In genomic region chr3:189941125-189941524, GRCh38 we compare ENCODE assay signal across 20 cellular contexts.
A peak's percentile ranks its signal among the peaks of the same experiment; 100 is the strongest.
DNase-seq lines count a peak whose midpoint lies in the region; ATAC-seq, FAIRE-seq and TF ChIP-seq lines count a peak whose summit lies in the region.
"Had no signal": no experiment of that assay in that cellular context is flagged by ENCODE, and none has a peak within 500 bp of the region (broad histone marks: within the 10 kb centered on the region; RNA-seq: fewer than 3 reads in every experiment).

No MANE protein-coding gene starts in this region.

- no peak for TF ChIP-seq CTCF in HCT116 (IDR thresholded peaks at IDR 0.05 in 2 of 3, conservative IDR thresholded peaks at IDR 0.05 in 1 of 3; ENCODE audit: borderline replicate concordance in 1 of 3, insufficient read depth in 1 of 3, low read depth in 2 of 3, low read length in 2 of 3)
- TF ChIP-seq CTCF in PC-9 (conservative IDR thresholded peaks at IDR 0.05) = no peak
- no peak for TF ChIP-seq CTCF in endodermal cell (conservative IDR thresholded peaks at IDR 0.05)
- TF ChIP-seq CTCF in pancreas (IDR thresholded peaks at IDR 0.05) = no peak
- TF ChIP-seq CTCF in sigmoid colon (IDR thresholded peaks at IDR 0.05) = no peak

- peaks cover 28% of the 10 kb centered on the region for H3K4me1 Mint-ChIP-seq in endodermal cell
- H3K4me1 Mint-ChIP-seq: naive B cell; stimulated activated effector memory CD8-positive, alpha-beta T cell treated with anti-CD3 and anti-CD28 coated beads, Interleukin-12 subunit alpha, Interleukin-12 subunit beta, amount 100 ng/mL, for 72 hours had no signal

- H3K9me3 ChIP-seq in HCT116 (ENCODE audit: control insufficient read depth in 1 of 2, insufficient read depth in 1 of 2, low read depth in 1 of 2, low read length in 2 of 2) (no peaks in the 10 kb centered on the region), PC-9 (ENCODE audit: insufficient read depth, low read depth) (peaks cover 52% of the 10 kb centered on the region), endodermal cell (ENCODE audit: control insufficient read depth, low read length) (no peaks in the 10 kb centered on the region), pancreas (no peaks in the 10 kb centered on the region), sigmoid colon (no peaks in the 10 kb centered on the region)
- H3K9me3 ChIP-seq: BE2C, gastrocnemius medialis, prostate gland, transverse colon had no signal

- peak overlapping the region; percentile 78 for H3K27ac Mint-ChIP-seq in endodermal cell
- H3K27ac Mint-ChIP-seq: stimulated activated effector memory CD8-positive, alpha-beta T cell treated with anti-CD3 and anti-CD28 coated beads, Interleukin-12 subunit alpha, Interleukin-12 subunit beta, amount 100 ng/mL, for 72 hours had no signal

- BruUV-seq in HCT116 (replicated peaks; lab: Mats Ljungman, UMichigan) = no TSS peak
- BruUV-seq in PC-9 (replicated peaks; lab: Mats Ljungman, UMichigan) = no TSS peak

- RAD21 ChIA-PET in HCT116 (lab: Charles Lee; ENCODE audit: low non-redundant PET in 1 of 2, low total read pairs in 2 of 2, uncharacterized antibody in 2 of 2, unreplicated experiment in 2 of 2) = no interaction called here

- DNase-seq in HCT116 (ENCODE audit: low read depth, low spot score) (no peak), PC-9 (no peak), endodermal cell (peak; percentile 65), pancreas (peak in 2 of 6 donors; percentile 20 to 35), sigmoid colon (no peak), T-helper 1 cell (no peak)
- DNase-seq: activated effector memory CD4-positive, alpha-beta T cell treated with Interleukin-2 at 50 U/mL for 16 hours; BE2C; DMS153; gastrocnemius medialis; KBM-7; naive B cell; NCI-H1048; SHP77; T-helper 2 cell; transverse colon had no signal

- H2AFZ ChIP-seq in HCT116 (ENCODE audit: low read depth, low read length, poor library complexity, severe bottlenecking) (peak overlapping the region; percentile 76), PC-9 (no peak overlapping the region)
- H2AFZ ChIP-seq: GM23248 had no signal

- CTCF ChIA-PET in HCT116 (lab: Charles Lee) = interaction anchor here (0.7 kb wide), 1 partner anchor 290 kb away, joined by 3 read pairs; no protein-coding TSS in a partner anchor
- CTCF ChIA-PET in PC-9 (lab: Charles Lee) = interaction anchor here (0.6 to 0.7 kb wide), 2 partner anchors 395 to 592 kb away, joined by 4 read pairs; no protein-coding TSS in a partner anchor

- no peaks in the 10 kb centered on the region for H3K9me3 Mint-ChIP-seq in endodermal cell
- H3K9me3 Mint-ChIP-seq: stimulated activated effector memory CD8-positive, alpha-beta T cell treated with anti-CD3 and anti-CD28 coated beads, Interleukin-12 subunit alpha, Interleukin-12 subunit beta, amount 100 ng/mL, for 72 hours had no signal

- H3K4me3 Mint-ChIP-seq in endodermal cell = no peak overlapping the region
- H3K4me3 Mint-ChIP-seq: naive B cell; stimulated activated effector memory CD8-positive, alpha-beta T cell treated with anti-CD3 and anti-CD28 coated beads, Interleukin-12 subunit alpha, Interleukin-12 subunit beta, amount 100 ng/mL, for 72 hours had no signal

- H3K27ac ChIP-seq in HCT116 (ENCODE audit: low read depth, low read length) (no peak overlapping the region), PC-9 (peak overlapping the region; percentile 93), endodermal cell (ENCODE audit: low read depth, low read length) (no peak overlapping the region), pancreas (peak overlapping the region; percentile 57 to 84 (median 74)), sigmoid colon (no peak overlapping the region)
- H3K27ac ChIP-seq: gastrocnemius medialis, prostate gland had no signal

- ATAC-seq in HCT116 (no peak), pancreas (peak; percentile 51 to 79 (median 60)), esophagus mucosa (no peak)
- ATAC-seq: gastrocnemius medialis had no signal

- TF ChIP-seq POLR2A in HCT116 (IDR thresholded peaks at IDR 0.05; ENCODE audit: borderline replicate concordance, extremely low read depth, insufficient read depth, insufficient read length) (no peak), sigmoid colon (IDR thresholded peaks at IDR 0.05) (no peak)

- H3K9me2 ChIP-seq in HCT116 (ENCODE audit: insufficient read depth) = no peaks in the 10 kb centered on the region
- H3K9me2 ChIP-seq in PC-9 (ENCODE audit: insufficient read depth) = no peaks in the 10 kb centered on the region

- H3K79me2 ChIP-seq in HCT116 (ENCODE audit: insufficient read depth, low read length) = no peaks in the 10 kb centered on the region
- no peaks in the 10 kb centered on the region for H3K79me2 ChIP-seq in PC-9 (ENCODE audit: low read depth)

- no peaks in the 10 kb centered on the region; the same call in 1 of the 2 replicates for H3K27me3 ChIP-seq in HCT116 (ENCODE audit: insufficient read depth, low read length)
- no peaks in the 10 kb centered on the region for H3K27me3 ChIP-seq in PC-9 (ENCODE audit: insufficient read depth, low read depth)
- no peaks in the 10 kb centered on the region for H3K27me3 ChIP-seq in endodermal cell (ENCODE audit: control insufficient read depth, insufficient read depth, low read length, poor library complexity, severe bottlenecking)
- H3K27me3 ChIP-seq in pancreas = no peaks in the 10 kb centered on the region
- H3K27me3 ChIP-seq in sigmoid colon = no peaks in the 10 kb centered on the region
- H3K27me3 ChIP-seq: BE2C, gastrocnemius medialis, transverse colon had no signal

- peaks cover under 1% of the 10 kb centered on the region for H3K27me3 Mint-ChIP-seq in endodermal cell (ENCODE audit: insufficient read depth)
- H3K27me3 Mint-ChIP-seq: naive B cell had no signal

- 75 to 82% methylated on average over 4 to 5 of the region's 5 CpGs for WGBS in endodermal cell (ENCODE audit: insufficient coverage in 1 of 2, insufficient read length in 1 of 2), 2 experiments
- 46 to 52% methylated on average over 5 of the region's 5 CpGs for WGBS in pancreas, 2 donors
- 32 to 72% methylated on average over 5 of the region's 5 CpGs for WGBS in sigmoid colon, 2 donors

- no peaks in the 10 kb centered on the region for H4K20me1 ChIP-seq in HCT116 (ENCODE audit: insufficient read depth)
- H4K20me1 ChIP-seq in PC-9 (ENCODE audit: insufficient read depth) = no peaks in the 10 kb centered on the region

- intact Hi-C loops in HCT116 (cut with micrococcal nuclease) = no loop called here
- intact Hi-C loops in PC-9 (cut with micrococcal nuclease; ENCODE audit: unreplicated experiment) = loop anchor here (10.0 kb wide), 1 partner anchor 986 kb away; no protein-coding TSS in a partner anchor
- intact Hi-C loops in pancreas (cut with DNase I) = no loop called here
- intact Hi-C loops in sigmoid colon (cut with DNase I) = no loop called here

- POLR2A ChIA-PET in HCT116 (lab: Charles Lee) = no interaction called here
- POLR2A ChIA-PET in PC-9 (lab: Charles Lee; ENCODE audit: unreplicated experiment) = interaction anchor here (0.6 to 0.7 kb wide), 3 partner anchors 98 to 585 kb away, joined by 3 to 5 read pairs (median 4); no protein-coding TSS in a partner anchor

- no peak for TF ChIP-seq EP300 in sigmoid colon (IDR thresholded peaks at IDR 0.05)

- H3F3A ChIP-seq in PC-9 (ENCODE audit: insufficient read depth, low read depth) = peaks cover 51% of the 10 kb centered on the region

- H3K36me3 Mint-ChIP-seq in endodermal cell (ENCODE audit: low read depth) = no peaks in the 10 kb centered on the region
- H3K36me3 Mint-ChIP-seq: naive B cell; stimulated activated effector memory CD8-positive, alpha-beta T cell treated with anti-CD3 and anti-CD28 coated beads, Interleukin-12 subunit alpha, Interleukin-12 subunit beta, amount 100 ng/mL, for 72 hours had no signal

- H3K9ac ChIP-seq in HCT116 (ENCODE audit: low read length) = no peak overlapping the region
- no peak overlapping the region for H3K9ac ChIP-seq in endodermal cell (ENCODE audit: extremely low read depth, low read length, poor library complexity, severe bottlenecking)
- H3K9ac ChIP-seq: GM23248 had no signal

- H3K4me3 ChIP-seq in HCT116 (replicated peaks in 1 of 2; ENCODE audit: low read depth in 1 of 2, low read length in 2 of 2) (no peak overlapping the region), PC-9 (no peak overlapping the region), endodermal cell (ENCODE audit: low read length) (no peak overlapping the region), pancreas (no peak overlapping the region), sigmoid colon (no peak overlapping the region)
- H3K4me3 ChIP-seq: gastrocnemius medialis, GM23248, prostate gland, transverse colon had no signal

- H3K4me1 ChIP-seq in HCT116 (ENCODE audit: control insufficient read depth in 1 of 2, insufficient read depth in 2 of 2, low read length in 2 of 2) (peaks cover 26 to 57% of the 10 kb centered on the region in 2 experiments), PC-9 (replicated peaks; ENCODE audit: insufficient read depth) (peaks cover 71% of the 10 kb centered on the region), endodermal cell (ENCODE audit: control insufficient read depth, insufficient read depth, low read length) (peaks cover 7% of the 10 kb centered on the region), pancreas (peaks cover 9 to 16% (median 12%) of the 10 kb centered on the region in 3 donors), sigmoid colon (no peaks in the 10 kb centered on the region)
- H3K4me1 ChIP-seq: BE2C, gastrocnemius medialis, prostate gland had no signal

- H3K36me3 ChIP-seq in HCT116 (ENCODE audit: control insufficient read depth in 1 of 2, insufficient read depth in 2 of 2, low read length in 2 of 2) (no peaks in the 10 kb centered on the region), PC-9 (ENCODE audit: low read depth) (peaks cover 9% of the 10 kb centered on the region; the same call in 1 of the 2 replicates), endodermal cell (ENCODE audit: control insufficient read depth, insufficient read depth, low read length) (no peaks in the 10 kb centered on the region), pancreas (no peaks in the 10 kb centered on the region), sigmoid colon (no peaks in the 10 kb centered on the region)
- H3K36me3 ChIP-seq: BE2C, gastrocnemius medialis, prostate gland, transverse colon had no signal

- H3K4me2 ChIP-seq in HCT116 (ENCODE audit: low read length) = peak overlapping the region; percentile 26
- no peak overlapping the region for H3K4me2 ChIP-seq in PC-9

- TF ChIP-seq RAD21 in HCT116 (IDR thresholded peaks at IDR 0.05; ENCODE audit: low read depth) = no peak

- FAIRE-seq in pancreas (lab: Jason Lieb, UNC) = no peak

TF ChIP-seq in HCT116, 20 proteins besides CTCF, POLR2A, EP300 and RAD21:
- TF ChIP-seq ZFX (IDR thresholded peaks at IDR 0.05) = 0 out of 2 replicates have a peak, but pooled peaks have one; percentile 9
- no peak for TF ChIP-seq POLR2AphosphoS5 (IDR thresholded peaks at IDR 0.05; ENCODE audit: low read depth, low read length)
- no peak for TF ChIP-seq ZNF274 (IDR thresholded peaks at IDR 0.05; ENCODE audit: low read depth, low read length)

Comparison
In these comparisons a context has a peak if more than half of its experiments do, and no peak if none do; other contexts are left out.
1. ATAC-seq: peak in pancreas (4 of 4); none in HCT116 (single experiment) and esophagus mucosa (single experiment).
2. H3K27ac ChIP-seq: peak in PC-9 (single experiment) and pancreas (4 of 4); none in HCT116 (single experiment), endodermal cell (single experiment) and sigmoid colon (0 of 4).